17 cellular contexts compared by ENCODE assay signal in genomic region chr12:108048686-108049085, GRCh38.
A peak's percentile ranks its signal among the peaks of the same experiment; 100 is the strongest.
DNase-seq lines count a peak whose midpoint lies in the region; ATAC-seq and TF ChIP-seq lines count a peak whose summit lies in the region.
"Had no signal": no experiment of that assay in that cellular context is flagged by ENCODE, and none has a peak within 500 bp of the region (broad histone marks: within the 10 kb centered on the region; RNA-seq: fewer than 3 reads in every experiment).

No MANE protein-coding gene starts in this region.

- in situ Hi-C loops in GM13977 (cut with MboI; ENCODE audit: low pct_unique_long_range_greater_than_20kb, low sequenced_read_pairs, unreplicated experiment): no loop called here

- H3K27me3 ChIP-seq in dorsolateral prefrontal cortex: peaks cover 0 to 5% (median 0%) of the 10 kb centered on the region in 45 donors
- H3K27me3 ChIP-seq: BLaER1 had no signal

- H3K27ac ChIP-seq in dorsolateral prefrontal cortex: peak overlapping the region in 6 of 59 donors; percentile 8 to 65 (median 38)
- H3K27ac ChIP-seq: BLaER1 had no signal

- TF ChIP-seq CTCF in dorsolateral prefrontal cortex (IDR thresholded peaks at IDR 0.05 in 54 of 56, conservative IDR thresholded peaks at IDR 0.05 in 2 of 56; ENCODE audit: low read depth in 1 of 56, partially characterized antibody in 56 of 56): no peak
- TF ChIP-seq CTCF in GM13977 (IDR thresholded peaks at IDR 0.05; ENCODE audit: extremely low read depth, insufficient read depth, missing control alignments): no peak

- DNase-seq in dorsolateral prefrontal cortex (peak in 7 of 10 donors; percentile 8 to 71 (median 47)), middle frontal gyrus (ENCODE audit: extremely low spot score, low spot score) (peak; percentile 29), superior temporal gyrus (ENCODE audit: extremely low spot score) (peak; percentile 46), NCI-H524 treated with DMSO at 0.1 percent for 48 hours (lab: John Stamatoyannopoulos, UW) (no peak), GM13977 (ENCODE audit: low spot score) (no peak)
- DNase-seq: CD4-positive, alpha-beta T cell; CD8-positive, alpha-beta memory T cell; DMS 273 treated with DMSO at 0.1 percent for 48 hours; DMS79; EL; GDM1; GOT3; H7; HCEC 1CT had no signal

- intact Hi-C loops in dorsolateral prefrontal cortex (cut with DNase I): no loop called here

- ATAC-seq in HG03280 (IDR thresholded peaks at IDR 0.05; ENCODE audit: unreplicated experiment): no peak
- ATAC-seq: GM12878 had no signal

- no peak overlapping the region for H3K4me3 ChIP-seq in dorsolateral prefrontal cortex
- H3K4me3 ChIP-seq: BLaER1, GM12878 had no signal

Comparison
In these comparisons a context has a peak if more than half of its experiments do, and no peak if none do; other contexts are left out.
1. DNase-seq: peak in dorsolateral prefrontal cortex (7 of 10), middle frontal gyrus (single experiment) and superior temporal gyrus (single experiment); none in NCI-H524 treated with DMSO at 0.1 percent for 48 hours (single experiment) and GM13977 (single experiment).